In genomic region chr7:248732-249435, GRCh38 we compare ENCODE assay signal across 1 cellular context.
TF ChIP-seq lines count a peak whose summit lies in the region.

No MANE protein-coding gene starts in this region.

TF ChIP-seq in HepG2, 621 proteins besides CTCF, POLR2A, EP300 and RAD21:
- TF ChIP-seq ZFYVE20 (CRISPR knock-in tag; IDR thresholded peaks at IDR 0.05; ENCODE audit: borderline replicate concordance, low read depth) (no peak), IKZF4 (CRISPR knock-in tag; IDR thresholded peaks at IDR 0.05; ENCODE audit: borderline replicate concordance, low read depth, not compliant biosample characterization) (no peak), KIAA2018 (CRISPR knock-in tag; IDR thresholded peaks at IDR 0.05; ENCODE audit: borderline replicate concordance) (no peak), HNRNPL (IDR thresholded peaks at IDR 0.05; ENCODE audit: low read depth, low read length) (peak; percentile 80; the same call in 1 of the 2 replicates)
